9 cellular contexts compared by ENCODE assay signal in genomic region chr7:47937065-47937687, GRCh38. TPM values are rescaled to one million over a fixed set of nuclear protein-coding genes. Genes with fewer than 3 reads are reported as not detected.
DNase-seq lines count a peak whose midpoint lies in the region; ATAC-seq and TF ChIP-seq lines count a peak whose summit lies in the region.
"Had no signal": no experiment of that assay in that cellular context is flagged by ENCODE, and none has a peak within 500 bp of the region (broad histone marks: within the 10 kb centered on the region; RNA-seq: fewer than 3 reads in every experiment).

No MANE protein-coding gene starts in this region.

- no peak overlapping the region for H3K27ac ChIP-seq in prostate gland

- H3K27ac Mint-ChIP-seq in IgD-negative memory B cell: peak overlapping the region; percentile 8 to 88 (median 28)

- no peaks in the 10 kb centered on the region for H3K36me3 Mint-ChIP-seq in IgD-negative memory B cell

- no peak for TF ChIP-seq POLR2A in prostate gland (IDR thresholded peaks at IDR 0.05)

- WGBS in prostate gland: 63% methylated on average over 17 of the region's 17 CpGs

- H3K4me3 ChIP-seq in prostate gland: no peak overlapping the region
- H3K4me3 ChIP-seq: lung had no signal

- no peaks in the 10 kb centered on the region for H3K4me1 ChIP-seq in prostate gland (replicated peaks)

- no peaks in the 10 kb centered on the region for H3K27me3 ChIP-seq in prostate gland (replicated peaks; ENCODE audit: insufficient read depth)

- no peaks in the 10 kb centered on the region for H3K9me3 ChIP-seq in prostate gland

- peak overlapping the region; percentile 0 to 87 (median 73) for H3K4me3 Mint-ChIP-seq in IgD-negative memory B cell

- ATAC-seq in GM21723 (IDR thresholded peaks at IDR 0.05; ENCODE audit: unreplicated experiment) (peak; percentile 96), Right ventricle myocardium superior (ENCODE audit: poor library complexity) (no peak)

- no peak for TF ChIP-seq CTCF in prostate gland (IDR thresholded peaks at IDR 0.05)

- no peaks in the 10 kb centered on the region for H3K9me3 Mint-ChIP-seq in IgD-negative memory B cell

- no peaks in the 10 kb centered on the region for H3K27me3 Mint-ChIP-seq in IgD-negative memory B cell

- intact Hi-C loops in prostate gland (cut with DNase I): no loop called here
- intact Hi-C loops in Right ventricle myocardium superior (cut with DNase I): no loop called here

- H3K4me1 Mint-ChIP-seq in IgD-negative memory B cell: peaks cover 25 to 30% (median 27%) of the 10 kb centered on the region in 3 donors

- no peaks in the 10 kb centered on the region for H3K36me3 ChIP-seq in prostate gland

- DNase-seq in NCI-H510A treated with DMSO at 0.1 percent for 48 hours (lab: John Stamatoyannopoulos, UW) (peak; percentile 16), NCI-H510A (lab: John Stamatoyannopoulos, UW) (no peak), renal cortical epithelial cell (ENCODE audit: low read depth) (peak; percentile 39), prostate gland (ENCODE audit: low spot score) (no peak), NOMO-1 treated with DMSO at 0.1 percent for 48 hours (lab: John Stamatoyannopoulos, UW; ENCODE audit: unreplicated experiment) (no peak), Right ventricle myocardium superior (no peak)

RNA-seq across cellular contexts. Expression of gene PKD1L1, which starts 11.1 kb away (rescaled TPM):
- polyA plus RNA-seq in IgD-negative memory B cell: 0.06 TPM
- under 0.01 and 0.35 TPM in 2 replicates for total RNA-seq in renal cortical epithelial cell
- total RNA-seq in prostate gland: 10 to 100 TPM in 1 of 2 donors, under 1 TPM in 1; 0.59 to 40.9 TPM
- total RNA-seq in Right ventricle myocardium superior: 1.9 TPM

RNA-seq across cellular contexts. Expression of gene HUS1, which starts 42.2 kb away (rescaled TPM):
- polyA plus RNA-seq in IgD-negative memory B cell: 38.3 TPM
- 9.0 and 29.4 TPM in 2 replicates for total RNA-seq in renal cortical epithelial cell
- total RNA-seq in prostate gland: 10 to 100 TPM; 26.1 to 43.1 TPM
- 23.8 TPM for total RNA-seq in Right ventricle myocardium superior

Comparison
In these comparisons a context has a peak if more than half of its experiments do, and no peak if none do; other contexts are left out.
1. DNase-seq: peak in NCI-H510A treated with DMSO at 0.1 percent for 48 hours (single experiment) and renal cortical epithelial cell (single experiment); none in NCI-H510A (single experiment), prostate gland (single experiment), NOMO-1 treated with DMSO at 0.1 percent for 48 hours (single experiment) and Right ventricle myocardium superior (single experiment).